Comparison of ENCODE assay signal across 27 cellular contexts in genomic region chr9:96052703-96053102, GRCh38.
"Had no signal": no experiment of that assay in that cellular context is flagged by ENCODE, and none has a peak within 500 bp of the region (broad histone marks: within the 10 kb centered on the region; RNA-seq: fewer than 3 reads in every experiment).

No MANE protein-coding gene starts in this region.

- H3K9me3 Mint-ChIP-seq: activated T-cell treated with anti-CD3 and anti-CD28 coated beads, Interleukin-2, amount 50 U/mL, for 4 hours; activated T-helper 17 cell treated with anti-CD3 and anti-CD28 coated beads, Interleukin-2, amount 50 U/mL, for 72 hours; natural killer cell had no signal

- H3K36me3 Mint-ChIP-seq: activated CD4-positive, alpha-beta memory T cell treated with anti-CD3 and anti-CD28 coated beads for 36 hours; natural killer cell had no signal

- H3K27me3 ChIP-seq: cardiac muscle cell, neural progenitor cell had no signal

- DNase-seq: activated CD4-positive, alpha-beta memory T cell treated with anti-CD3 and anti-CD28 coated beads for 36 hours; activated CD4-positive, alpha-beta T cell treated with anti-CD3 and anti-CD28 coated beads, Interleukin-2, amount 10 ng/mL, durations not matched to agents 24 days and 14 days; activated CD4-positive, CD25-positive, alpha-beta regulatory T cell treated with anti-CD3 and anti-CD28 coated beads, Interleukin-2, amount 50 U/mL, for 72 hours; activated gamma-delta T cell treated with Interleukin-2 at 50 U/mL for 16 hours; activated naive CD4-positive, alpha-beta T cell treated with anti-CD3 and anti-CD28 coated beads, Interleukin-2, amount 50 U/mL, for 16 hours; activated T-cell treated with anti-CD3 and anti-CD28 coated beads, Interleukin-2, amount 50 U/mL, for 4 hours; foreskin fibroblast; head of caudate nucleus; kidney glomerular epithelial cell; left lung; mesendoderm; natural killer cell; retina; stimulated activated CD4-positive, alpha-beta T cell treated with anti-CD3 and anti-CD28 coated beads, Interleukin-12 subunit alpha, Interleukin-12 subunit beta, amount 100 ng/mL, for 4 hours; stimulated activated CD4-positive, alpha-beta T cell treated with anti-CD3 and anti-CD28 coated beads, Interleukin-4, amount 100 ng/mL, for 1 hour; T-helper 17 cell; trophoblast cell had no signal

- H3K27ac ChIP-seq: cardiac muscle cell, left lung, neural progenitor cell, skin epidermis, thoracic aorta had no signal

- H3K27ac Mint-ChIP-seq: activated CD4-positive, alpha-beta memory T cell treated with anti-CD3 and anti-CD28 coated beads for 36 hours; activated CD4-positive, alpha-beta T cell treated with anti-CD3 and anti-CD28 coated beads, Interleukin-2, amount 10 ng/mL, durations not matched to agents 24 days and 14 days; activated T-helper 17 cell treated with anti-CD3 and anti-CD28 coated beads, Interleukin-2, amount 50 U/mL, for 72 hours; neural progenitor cell; progenitor cell of endocrine pancreas; stimulated activated naive CD8-positive, alpha-beta T cell treated with anti-CD3 and anti-CD28 coated beads, Interleukin-15, Interleukin-2, amounts not matched to agents 100 ng/mL and 50 ng/mL, for 24 hours; T-helper 17 cell had no signal

- H3K9me3 ChIP-seq: left lung, thoracic aorta had no signal

- H3K4me3 ChIP-seq: cardiac muscle cell, left lung, lung, neural progenitor cell, skin epidermis, thoracic aorta had no signal

- H3K4me1 Mint-ChIP-seq: activated T-helper 17 cell treated with anti-CD3 and anti-CD28 coated beads, Interleukin-2, amount 50 U/mL, for 72 hours had no signal

- H3K4me1 ChIP-seq: left lung had no signal

- H3K36me3 ChIP-seq: cardiac muscle cell, left lung, neural progenitor cell, thoracic aorta had no signal

- H3K4me3 Mint-ChIP-seq: activated CD4-positive, alpha-beta memory T cell treated with anti-CD3 and anti-CD28 coated beads for 36 hours; activated CD4-positive, alpha-beta T cell treated with anti-CD3 and anti-CD28 coated beads, Interleukin-2, amount 10 ng/mL, durations not matched to agents 24 days and 14 days; activated T-cell treated with anti-CD3 and anti-CD28 coated beads, Interleukin-2, amount 50 U/mL, for 4 hours; activated T-helper 17 cell treated with anti-CD3 and anti-CD28 coated beads, Interleukin-2, amount 50 U/mL, for 72 hours; natural killer cell; neural progenitor cell; stimulated activated naive CD8-positive, alpha-beta T cell treated with anti-CD3 and anti-CD28 coated beads, Interleukin-15, Interleukin-2, amounts not matched to agents 100 ng/mL and 50 ng/mL, for 24 hours; T-helper 17 cell had no signal

- ATAC-seq: activated T-cell treated with anti-CD3 and anti-CD28 coated beads, Interleukin-2, amount 50 U/mL, for 4 hours; activated T-helper 17 cell treated with anti-CD3 and anti-CD28 coated beads, Interleukin-2, amount 50 U/mL, for 72 hours; esophagus mucosa; left lung; natural killer cell; sciatic nerve; T-helper 17 cell had no signal

- H3K27me3 Mint-ChIP-seq: activated CD4-positive, alpha-beta memory T cell treated with anti-CD3 and anti-CD28 coated beads for 36 hours; activated CD4-positive, alpha-beta T cell treated with anti-CD3 and anti-CD28 coated beads, Interleukin-2, amount 10 ng/mL, durations not matched to agents 24 days and 14 days; activated T-helper 17 cell treated with anti-CD3 and anti-CD28 coated beads, Interleukin-2, amount 50 U/mL, for 72 hours; T-helper 17 cell had no signal
